Comparison of ENCODE assay signal across 6 cellular contexts in the genomic region with DNA sequence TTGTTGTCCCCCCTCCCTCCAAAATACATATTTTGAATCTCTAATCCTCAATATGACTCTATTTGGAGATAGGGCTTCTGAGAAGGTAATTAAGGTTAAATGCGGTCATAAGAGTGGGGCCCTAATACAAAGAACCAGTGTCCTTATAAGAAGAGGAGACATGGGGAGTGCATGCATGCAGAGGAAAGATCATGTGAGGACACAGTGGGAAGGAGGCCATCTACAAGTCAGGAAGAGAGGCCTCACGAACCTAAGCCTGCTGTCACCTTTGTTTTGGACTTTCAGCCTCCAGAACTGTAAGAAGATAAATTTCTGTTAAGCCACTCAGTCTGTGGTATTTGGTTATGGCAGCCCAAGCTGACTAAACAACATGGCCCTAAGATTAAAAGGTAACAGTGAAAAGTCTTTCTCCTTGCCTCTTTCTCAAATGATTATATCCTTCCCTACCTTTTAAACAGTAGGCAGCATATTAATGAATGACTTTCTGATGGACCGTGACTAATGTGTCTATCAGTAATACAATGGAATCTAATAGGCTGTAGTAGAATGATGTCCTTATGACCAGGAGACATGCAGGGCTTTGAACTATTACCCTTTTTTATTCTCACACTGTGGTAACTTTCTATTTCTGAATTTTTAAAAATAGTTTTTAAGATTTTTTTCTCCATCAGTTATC. TPM values are rescaled to one million over a fixed set of nuclear protein-coding genes. Genes with fewer than 3 reads are reported as not detected.
"Had no signal": no experiment of that assay in that cellular context is flagged by ENCODE, and none has a peak within 500 bp of the region (broad histone marks: within the 10 kb centered on the region; RNA-seq: fewer than 3 reads in every experiment).

No MANE protein-coding gene starts in this region.

- H3K27ac ChIP-seq: HL-60 had no signal

- H3K4me3 ChIP-seq: GM23338 had no signal

- DNase-seq: H9, HCEC 1CT, HFFc6 had no signal

RNA-seq across cellular contexts. Expression of a gene that starts 40.6 kb away (rescaled TPM):
- total RNA-seq: HepG2 had no signal
